1 cellular context compared by ENCODE assay signal in genomic region chr16:14976971-14977736, GRCh38.
TF ChIP-seq lines count a peak whose summit lies in the region.

No MANE protein-coding gene starts in this region.

TF ChIP-seq in GM12878, 131 proteins besides CTCF, POLR2A, EP300 and RAD21:
- TF ChIP-seq ZNF384 (IDR thresholded peaks at IDR 0.05; ENCODE audit: borderline replicate concordance, low read depth, low read length) (peak; percentile 17; the same call in 1 of the 2 replicates), NR2F1 (conservative IDR thresholded peaks at IDR 0.05) (peak; percentile 81), MEF2B (IDR thresholded peaks at IDR 0.05; ENCODE audit: partially characterized antibody, poor library complexity, severe bottlenecking) (peak; percentile 15)
